15 cellular contexts compared by ENCODE assay signal in the genomic region with DNA sequence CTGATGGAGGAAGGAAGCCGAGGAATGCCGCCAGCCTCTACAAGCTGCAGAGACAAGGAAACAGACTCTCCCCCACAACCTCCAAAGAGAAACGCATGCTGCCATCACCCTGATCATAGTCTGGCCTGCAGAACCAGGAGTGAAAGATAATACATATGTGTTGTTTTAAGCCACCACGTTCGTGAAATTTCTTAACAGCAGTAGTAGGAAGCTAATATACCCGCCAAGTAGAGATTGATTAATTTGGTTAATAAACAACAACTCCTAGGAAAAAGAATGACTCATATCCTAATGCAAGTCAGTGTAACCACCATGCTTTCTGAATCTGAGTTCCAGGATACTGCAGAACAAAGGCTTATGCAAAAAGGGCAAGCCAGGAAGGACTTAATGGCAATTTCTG. TPM values are rescaled to one million over a fixed set of nuclear protein-coding genes. Genes with fewer than 3 reads are reported as not detected.
DNase-seq lines count a peak whose midpoint lies in the region; ATAC-seq, FAIRE-seq and TF ChIP-seq lines count a peak whose summit lies in the region.
"Had no signal": no experiment of that assay in that cellular context is flagged by ENCODE, and none has a peak within 500 bp of the region (broad histone marks: within the 10 kb centered on the region; RNA-seq: fewer than 3 reads in every experiment).

No MANE protein-coding gene starts in this region.

- H3K4me2 ChIP-seq in PC-3 (ENCODE audit: low read length): 0 out of 2 replicates have a peak overlapping the region, but pooled peaks have one; percentile 4
- peak overlapping the region; percentile 7 for H3K4me2 ChIP-seq in endothelial cell of umbilical vein (ENCODE audit: insufficient read depth, low read length)
- H3K4me2 ChIP-seq in mesenchymal stem cell (ENCODE audit: low read length, poor library complexity, severe bottlenecking): peak overlapping the region; percentile 32

- no peak overlapping the region for H3K4me3 Mint-ChIP-seq in activated CD8-positive, alpha-beta T cell treated with anti-CD3 and anti-CD28 coated beads, Interleukin-2, amount 10 ng/mL, durations not matched to agents 7 days and 5 days
- no peak overlapping the region for H3K4me3 Mint-ChIP-seq in CD4-positive, alpha-beta T cell

- no peaks in the 10 kb centered on the region for H3K79me2 ChIP-seq in PC-3 (ENCODE audit: low read length)
- no peaks in the 10 kb centered on the region for H3K79me2 ChIP-seq in endothelial cell of umbilical vein (ENCODE audit: control insufficient read depth, insufficient read depth, low read length)

- H3K9me2 ChIP-seq in PC-3 (replicated peaks; ENCODE audit: low read length): no peaks in the 10 kb centered on the region

- no peak overlapping the region for H3K27ac Mint-ChIP-seq in activated CD8-positive, alpha-beta T cell treated with anti-CD3 and anti-CD28 coated beads, Interleukin-2, amount 10 ng/mL, durations not matched to agents 7 days and 5 days
- H3K27ac Mint-ChIP-seq in CD4-positive, alpha-beta T cell: no peak overlapping the region

- no peaks in the 10 kb centered on the region for H4K20me1 ChIP-seq in PC-3 (ENCODE audit: low read length)
- no peaks in the 10 kb centered on the region for H4K20me1 ChIP-seq in endothelial cell of umbilical vein (replicated peaks; ENCODE audit: control insufficient read depth, extremely low read depth, insufficient read depth, low read length)

- H2AFZ ChIP-seq in PC-3 (ENCODE audit: low read length): no peak overlapping the region
- peak overlapping the region; percentile 22 for H2AFZ ChIP-seq in endothelial cell of umbilical vein (ENCODE audit: low read depth, low read length)
- no peak overlapping the region for H2AFZ ChIP-seq in mesenchymal stem cell (ENCODE audit: low read depth, low read length)

- H3K4me3 ChIP-seq in PC-3 (ENCODE audit: low read length): no peak overlapping the region
- no peak overlapping the region for H3K4me3 ChIP-seq in endothelial cell of umbilical vein (replicated peaks in 1 of 3; ENCODE audit: insufficient read depth in 1 of 3, low read depth in 1 of 3, low read length in 3 of 3)
- H3K4me3 ChIP-seq in mesenchymal stem cell (ENCODE audit: insufficient read depth in 1 of 2, low read depth in 1 of 2, low read length in 2 of 2): no peak overlapping the region
- no peak overlapping the region for H3K4me3 ChIP-seq in left ventricle myocardium inferior
- H3K4me3 ChIP-seq: HAP-1, prostate gland had no signal

- H2AK5ac ChIP-seq in mesenchymal stem cell (ENCODE audit: low read length, severe bottlenecking): peak overlapping the region; percentile 26

- H3K27me3 Mint-ChIP-seq in activated CD8-positive, alpha-beta T cell treated with anti-CD3 and anti-CD28 coated beads, Interleukin-2, amount 10 ng/mL, durations not matched to agents 7 days and 5 days (ENCODE audit: low read depth): peaks cover 4% of the 10 kb centered on the region
- peaks cover 14% of the 10 kb centered on the region for H3K27me3 Mint-ChIP-seq in CD4-positive, alpha-beta T cell

- BruUV-seq in PC-3 (replicated peaks; lab: Mats Ljungman, UMichigan) (no TSS peak), endothelial cell of umbilical vein (replicated peaks; lab: Mats Ljungman, UMichigan) (no TSS peak)

- no peaks in the 10 kb centered on the region for H3K79me1 ChIP-seq in mesenchymal stem cell (replicated peaks; ENCODE audit: low read length, poor library complexity, severe bottlenecking)

- H3K27ac ChIP-seq in PC-3 (ENCODE audit: low read length) (peak overlapping the region; percentile 47), endothelial cell of umbilical vein (ENCODE audit: insufficient read depth, low read depth, low read length) (peak overlapping the region; percentile 22), mesenchymal stem cell (ENCODE audit: low read length, poor library complexity, severe bottlenecking) (peak overlapping the region; percentile 96), left ventricle myocardium inferior (replicated peaks) (no peak overlapping the region)
- H3K27ac ChIP-seq in CD4-positive, alpha-beta T cell (ENCODE audit: low read depth, low read length): no peak overlapping the region
- H3K27ac ChIP-seq: prostate gland had no signal

- no peak for TF ChIP-seq POLR2A in endothelial cell of umbilical vein (IDR thresholded peaks at IDR 0.05; ENCODE audit: low read depth, low read length)

- H3K27me3 ChIP-seq in PC-3 (ENCODE audit: low read length) (no peaks in the 10 kb centered on the region), endothelial cell of umbilical vein (ENCODE audit: control insufficient read depth in 2 of 2, insufficient read depth in 2 of 2, low read length in 2 of 2) (peaks cover 3 to 16% of the 10 kb centered on the region in 2 experiments), mesenchymal stem cell (ENCODE audit: control insufficient read depth in 1 of 2, insufficient read depth in 1 of 2, low read length in 2 of 2) (peaks cover 0 to 3% of the 10 kb centered on the region in 2 experiments), left ventricle myocardium inferior (ENCODE audit: low read depth) (no peaks in the 10 kb centered on the region)
- H3K27me3 ChIP-seq in CD4-positive, alpha-beta T cell (ENCODE audit: control insufficient read depth, insufficient read depth, low read length): no peaks in the 10 kb centered on the region
- H3K27me3 ChIP-seq: BE2C had no signal

- POLR2A ChIA-PET in PC-3 (lab: Charles Lee; ENCODE audit: unreplicated experiment) (interaction anchor here (1.0 kb wide), 1 partner anchor 21 kb away, joined by 4 read pairs; no protein-coding TSS in a partner anchor), endothelial cell of umbilical vein (lab: Charles Lee) (no interaction called here)
- POLR2A ChIA-PET in activated CD8-positive, alpha-beta T cell treated with anti-CD3 and anti-CD28 coated beads, Interleukin-2, amount 10 ng/mL, durations not matched to agents 7 days and 5 days (lab: Charles Lee): no interaction called here
- POLR2A ChIA-PET in CD4-positive, alpha-beta T cell (lab: Charles Lee): no interaction called here

- peaks cover 58% of the 10 kb centered on the region for H3K4me1 Mint-ChIP-seq in activated CD8-positive, alpha-beta T cell treated with anti-CD3 and anti-CD28 coated beads, Interleukin-2, amount 10 ng/mL, durations not matched to agents 7 days and 5 days (ENCODE audit: low read depth)
- no peaks in the 10 kb centered on the region for H3K4me1 Mint-ChIP-seq in CD4-positive, alpha-beta T cell (ENCODE audit: low read depth)

- H3K4me1 ChIP-seq in PC-3 (ENCODE audit: insufficient read depth, low read length): peaks cover 21% of the 10 kb centered on the region
- H3K4me1 ChIP-seq in endothelial cell of umbilical vein (ENCODE audit: control insufficient read depth, extremely low read depth, insufficient read depth, low read length): peaks cover 14% of the 10 kb centered on the region
- peaks cover 25% of the 10 kb centered on the region for H3K4me1 ChIP-seq in mesenchymal stem cell (ENCODE audit: control insufficient read depth, insufficient read depth, low read depth, low read length)
- no peaks in the 10 kb centered on the region for H3K4me1 ChIP-seq in left ventricle myocardium inferior
- H3K4me1 ChIP-seq: BE2C, prostate gland had no signal

- no peaks in the 10 kb centered on the region for H3F3A ChIP-seq in PC-3 (ENCODE audit: low read length, unreplicated experiment)

- H3K9me1 ChIP-seq in endothelial cell of umbilical vein (replicated peaks; ENCODE audit: control insufficient read depth, extremely low read depth, insufficient read depth, low read length): no peaks in the 10 kb centered on the region

- H3K4ac ChIP-seq in mesenchymal stem cell (ENCODE audit: low read depth in 1 of 2, low read length in 2 of 2): peak overlapping the region in 1 of 2 experiments; percentile 21

- peak overlapping the region; percentile 23 to 25 for H3K18ac ChIP-seq in mesenchymal stem cell (ENCODE audit: low read depth in 1 of 2, low read length in 2 of 2)

- peak overlapping the region; percentile 33 for H2BK5ac ChIP-seq in mesenchymal stem cell (ENCODE audit: low read depth, low read length, poor library complexity, severe bottlenecking)

- H3K9me3 Mint-ChIP-seq in activated CD8-positive, alpha-beta T cell treated with anti-CD3 and anti-CD28 coated beads, Interleukin-2, amount 10 ng/mL, durations not matched to agents 7 days and 5 days (ENCODE audit: insufficient read depth): no peaks in the 10 kb centered on the region
- H3K9me3 Mint-ChIP-seq in CD4-positive, alpha-beta T cell: no peaks in the 10 kb centered on the region

- CTCF ChIA-PET in PC-3 (lab: Charles Lee) (no interaction called here), endothelial cell of umbilical vein (lab: Charles Lee) (interaction anchor here (1.0 to 6.2 kb wide), 6 partner anchors 10 to 277 kb away, joined by 3 to 52 read pairs (median 4); a partner anchor contains a TSS)
- CTCF ChIA-PET in activated CD8-positive, alpha-beta T cell treated with anti-CD3 and anti-CD28 coated beads, Interleukin-2, amount 10 ng/mL, durations not matched to agents 7 days and 5 days (lab: Charles Lee): interaction anchor here (2.5 to 4.1 kb wide), 2 partner anchors 12 to 23 kb away, joined by 6 to 20 read pairs; no protein-coding TSS in a partner anchor
- CTCF ChIA-PET in CD4-positive, alpha-beta T cell (lab: Charles Lee): no interaction called here

- H2BK15ac ChIP-seq in mesenchymal stem cell (ENCODE audit: low read depth, poor library complexity, severe bottlenecking): no peak overlapping the region

- peak; percentile 94 for FAIRE-seq in endothelial cell of umbilical vein (lab: Jason Lieb, UNC)
- FAIRE-seq: TTC549 had no signal

- ATAC-seq in PC-3 (peak; percentile 80), GM18909 (IDR thresholded peaks at IDR 0.05; ENCODE audit: poor library complexity, unreplicated experiment) (no peak)
- ATAC-seq in activated CD8-positive, alpha-beta T cell treated with anti-CD3 and anti-CD28 coated beads, Interleukin-2, amount 10 ng/mL, durations not matched to agents 7 days and 5 days: no peak
- no peak for ATAC-seq in CD4-positive, alpha-beta T cell (ENCODE audit: poor library complexity)

- no peak overlapping the region for H4K91ac ChIP-seq in mesenchymal stem cell (ENCODE audit: low read length)

- peaks cover 2% of the 10 kb centered on the region for H3K36me3 Mint-ChIP-seq in activated CD8-positive, alpha-beta T cell treated with anti-CD3 and anti-CD28 coated beads, Interleukin-2, amount 10 ng/mL, durations not matched to agents 7 days and 5 days (ENCODE audit: low read depth)
- no peaks in the 10 kb centered on the region for H3K36me3 Mint-ChIP-seq in CD4-positive, alpha-beta T cell (ENCODE audit: low read depth)

- H2BK120ac ChIP-seq in mesenchymal stem cell (ENCODE audit: low read depth, low read length): no peak overlapping the region

- intact Hi-C loops in PC-3 (cut with micrococcal nuclease) (no loop called here), endothelial cell of umbilical vein (cut with micrococcal nuclease) (loop anchor here (2.0 kb wide), 1 partner anchor 23 kb away; no protein-coding TSS in a partner anchor), left ventricle myocardium inferior (cut with micrococcal nuclease) (no loop called here)
- intact Hi-C loops in CD4-positive, alpha-beta T cell (cut with DNase I, micrococcal nuclease): no loop called here

- H4K8ac ChIP-seq in mesenchymal stem cell (ENCODE audit: low read length): peak overlapping the region; percentile 27

- no peaks in the 10 kb centered on the region for H3K9me3 ChIP-seq in PC-3 (ENCODE audit: low read length)
- H3K9me3 ChIP-seq in endothelial cell of umbilical vein (replicated peaks; ENCODE audit: control insufficient read depth, insufficient read depth, low read length): no peaks in the 10 kb centered on the region
- no peaks in the 10 kb centered on the region for H3K9me3 ChIP-seq in mesenchymal stem cell (ENCODE audit: control insufficient read depth, low read length)
- no peaks in the 10 kb centered on the region for H3K9me3 ChIP-seq in left ventricle myocardium inferior (replicated peaks)
- no peaks in the 10 kb centered on the region for H3K9me3 ChIP-seq in CD4-positive, alpha-beta T cell (ENCODE audit: control insufficient read depth, low read length)
- H3K9me3 ChIP-seq: BE2C, HAP-1, prostate gland had no signal

- TF ChIP-seq CTCF in PC-3 (conservative IDR thresholded peaks at IDR 0.05; ENCODE audit: low read depth, low read length): no peak
- TF ChIP-seq CTCF in endothelial cell of umbilical vein (IDR thresholded peaks at IDR 0.05; ENCODE audit: extremely low read depth in 1 of 2, insufficient read depth in 1 of 2, low read depth in 1 of 2, low read length in 2 of 2): no peak
- no peak for TF ChIP-seq CTCF in left ventricle myocardium inferior (IDR thresholded peaks at IDR 0.05; ENCODE audit: borderline replicate concordance)
- TF ChIP-seq CTCF in CD4-positive, alpha-beta T cell (IDR thresholded peaks at IDR 0.05): no peak

- WGBS in mesenchymal stem cell: 60% methylated on average over 1 of the region's 6 CpGs

- H3K23ac ChIP-seq in mesenchymal stem cell (ENCODE audit: low read length in 2 of 2): no peak overlapping the region

- dilution Hi-C loops in endothelial cell of umbilical vein (cut with MboI; ENCODE audit: extremely low pct_ligation_motif_present, low sequenced_read_pairs): no loop called here

- peak; percentile 38 for DNase-seq in AG08395 (ENCODE audit: low spot score)
- peak; percentile 47 for DNase-seq in PC-3
- DNase-seq in endothelial cell of umbilical vein (ENCODE audit: low read depth, low spot score): peak; percentile 85
- peak; percentile 83 for DNase-seq in mesenchymal stem cell
- no peak for DNase-seq in left ventricle myocardium inferior
- DNase-seq in activated CD8-positive, alpha-beta T cell treated with anti-CD3 and anti-CD28 coated beads, Interleukin-2, amount 10 ng/mL, durations not matched to agents 7 days and 5 days: no peak
- DNase-seq in CD4-positive, alpha-beta T cell: no peak
- DNase-seq: activated T-cell treated with anti-CD3 and anti-CD28 coated beads for 4 hours, BE2C, Kasumi-1, RPMI8226 had no signal

- no peak overlapping the region for H3K14ac ChIP-seq in mesenchymal stem cell (ENCODE audit: low read length in 2 of 2)

- peak overlapping the region; percentile 28 to 84 for H2BK12ac ChIP-seq in mesenchymal stem cell (ENCODE audit: low read length in 2 of 2)

- H3K36me3 ChIP-seq in PC-3 (ENCODE audit: low read depth, low read length): no peaks in the 10 kb centered on the region
- H3K36me3 ChIP-seq in endothelial cell of umbilical vein (ENCODE audit: control insufficient read depth in 2 of 2, extremely low read depth in 1 of 2, insufficient read depth in 2 of 2, low read length in 2 of 2): no peaks in the 10 kb centered on the region
- H3K36me3 ChIP-seq in mesenchymal stem cell (ENCODE audit: control insufficient read depth in 1 of 2, insufficient read depth in 2 of 2, low read depth in 1 of 2, low read length in 2 of 2): no peaks in the 10 kb centered on the region
- H3K36me3 ChIP-seq in left ventricle myocardium inferior: peaks cover 45% of the 10 kb centered on the region
- H3K36me3 ChIP-seq: BE2C, prostate gland had no signal

- H3K9ac ChIP-seq in PC-3 (ENCODE audit: low read length) (no peak overlapping the region), endothelial cell of umbilical vein (replicated peaks; ENCODE audit: extremely low read depth, insufficient read depth, low read length) (no peak overlapping the region), mesenchymal stem cell (ENCODE audit: low read length) (no peak overlapping the region)

RNA-seq across cellular contexts. Expression of a gene that starts 36.6 kb away (rescaled TPM):
- total RNA-seq in PC-3 (2014; rRNA removed) (1.1 and 1.3 TPM in 2 replicates), endothelial cell of umbilical vein (not detected in 2 replicates), left ventricle myocardium inferior (19.0 TPM)
- polyA plus RNA-seq in endothelial cell of umbilical vein: 0.03 TPM in 1 of 2 replicates, not detected in the other
- 0.01 TPM in 1 of 2 replicates, not detected in the other for polyA plus RNA-seq in endothelial cell of umbilical vein (2011; cell fraction: cytosol; rRNA removed)
- 0.03 TPM in 2 replicates for polyA plus RNA-seq in endothelial cell of umbilical vein (2011; cell fraction: nucleus; rRNA removed)
- polyA plus RNA-seq in endothelial cell of umbilical vein (2012): 0.03 TPM in 1 of 2 replicates, not detected in the other
- polyA minus RNA-seq in endothelial cell of umbilical vein: 0.02 and 0.11 TPM in 2 replicates
- polyA minus RNA-seq in endothelial cell of umbilical vein (2011; cell fraction: cytosol; rRNA and poly(A)+ RNA removed): 0.41 TPM
- polyA minus RNA-seq in endothelial cell of umbilical vein (2011; cell fraction: nucleus; rRNA and poly(A)+ RNA removed): not detected in 2 replicates
- 0.06 TPM for polyA plus RNA-seq in mesenchymal stem cell (2013, experiment 1 of 2)
- polyA plus RNA-seq in mesenchymal stem cell (2013, experiment 2 of 2): 0.04 TPM
- total RNA-seq in activated CD8-positive, alpha-beta T cell treated with anti-CD3 and anti-CD28 coated beads, Interleukin-2, amount 10 ng/mL, durations not matched to agents 7 days and 5 days: under 1 TPM; 0.05 to 0.11 TPM
- under 1 TPM; 0.06 to 0.08 TPM for total RNA-seq in CD4-positive, alpha-beta T cell

Comparison
In these comparisons a context has a peak if more than half of its experiments do, and no peak if none do; other contexts are left out.
1. DNase-seq: peak in AG08395 (single experiment), PC-3 (single experiment), endothelial cell of umbilical vein (single experiment) and mesenchymal stem cell (single experiment); none in left ventricle myocardium inferior (single experiment), activated CD8-positive, alpha-beta T cell treated with anti-CD3 and anti-CD28 coated beads, Interleukin-2, amount 10 ng/mL, durations not matched to agents 7 days and 5 days (single experiment) and CD4-positive, alpha-beta T cell (0 of 10).
2. H3K27ac ChIP-seq: peak in PC-3 (single experiment), endothelial cell of umbilical vein (single experiment) and mesenchymal stem cell (single experiment); none in left ventricle myocardium inferior (single experiment) and CD4-positive, alpha-beta T cell (single experiment).
3. CTCF ChIA-PET loops: an anchor here in endothelial cell of umbilical vein (1.0 to 6.2 kb wide) and activated CD8-positive, alpha-beta T cell treated with anti-CD3 and anti-CD28 coated beads, Interleukin-2, amount 10 ng/mL, durations not matched to agents 7 days and 5 days (2.5 to 4.1 kb wide); none called in PC-3 and CD4-positive, alpha-beta T cell.
4. Peak in every context shown above with its lines, with median percentiles within 50 percentile points of each other: H3K4me2 ChIP-seq.